1 cellular context compared by ENCODE assay signal in the genomic region with DNA sequence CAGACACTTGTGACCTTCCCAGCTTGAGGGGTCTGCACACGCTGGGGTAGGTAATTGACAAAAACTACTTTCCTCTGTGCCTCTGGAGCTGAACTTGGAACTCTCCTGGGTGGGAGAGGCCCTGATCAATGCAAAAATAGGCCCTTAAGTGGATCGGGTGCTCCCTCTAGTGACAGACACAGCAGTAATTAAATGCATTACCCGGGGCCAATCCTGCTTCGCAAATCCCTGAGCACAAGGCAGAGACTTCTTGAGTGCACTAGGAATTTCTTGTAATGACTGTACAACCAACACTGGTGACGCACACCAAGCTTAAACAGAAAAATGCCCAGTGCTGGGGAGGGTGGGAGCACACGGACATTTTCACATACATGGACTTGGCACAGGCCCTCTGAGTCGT.
TF ChIP-seq lines count a peak whose summit lies in the region.

No MANE protein-coding gene starts in this region.

TF ChIP-seq in HEK293, 187 proteins besides CTCF, POLR2A, EP300 and RAD21 (continues in another document):
- TF ChIP-seq ZNF16 (tag by site-specific recombination; IDR thresholded peaks at IDR 0.05; ENCODE audit: low read depth) (no peak), ZNF660 (tag by site-specific recombination; IDR thresholded peaks at IDR 0.05) (peak; percentile 74; the same call in 1 of the 2 replicates), ZNF302 (tag by site-specific recombination; IDR thresholded peaks at IDR 0.05; ENCODE audit: low read depth) (no peak), FEZF1 (tag by site-specific recombination; IDR thresholded peaks at IDR 0.05) (no peak), YY1 (tag by site-specific recombination; IDR thresholded peaks at IDR 0.05) (no peak), BCL11B (tag by site-specific recombination; IDR thresholded peaks at IDR 0.05; ENCODE audit: low read depth) (no peak), ZBTB20 (tag by site-specific recombination; IDR thresholded peaks at IDR 0.05) (no peak), ZBTB6 (tag by site-specific recombination; IDR thresholded peaks at IDR 0.05) (no peak), IKZF3 (tag by site-specific recombination; IDR thresholded peaks at IDR 0.05) (0 out of 2 replicates have a peak, but pooled peaks have one; percentile 31), ZNF626 (tag by site-specific recombination; IDR thresholded peaks at IDR 0.05) (no peak), ATF2 (tag by site-specific recombination; IDR thresholded peaks at IDR 0.05; ENCODE audit: low read depth) (no peak), ZSCAN30 (tag by site-specific recombination; IDR thresholded peaks at IDR 0.05) (0 out of 2 replicates have a peak, but pooled peaks have one; percentile 38), ZNF747 (tag by site-specific recombination; IDR thresholded peaks at IDR 0.05) (no peak), ZNF266 (tag by site-specific recombination; IDR thresholded peaks at IDR 0.05; ENCODE audit: low read depth) (no peak), ZNF664 (tag by site-specific recombination; IDR thresholded peaks at IDR 0.05) (no peak), ZNF677 (tag by site-specific recombination; IDR thresholded peaks at IDR 0.05) (no peak), YY2 (tag by site-specific recombination; IDR thresholded peaks at IDR 0.05) (no peak), SETDB1 (IDR thresholded peaks at IDR 0.05; ENCODE audit: insufficient read length, low read length) (no peak), ZNF624 (tag by site-specific recombination; IDR thresholded peaks at IDR 0.05) (no peak), ZFHX2 (tag by site-specific recombination; conservative IDR thresholded peaks at IDR 0.05) (no peak), ZFP41 (tag by site-specific recombination; IDR thresholded peaks at IDR 0.05; ENCODE audit: borderline replicate concordance) (no peak), ZNF707 (tag by site-specific recombination; IDR thresholded peaks at IDR 0.05) (no peak), ZNF132 (tag by site-specific recombination; IDR thresholded peaks at IDR 0.05; ENCODE audit: borderline replicate concordance) (no peak), ZBTB1 (tag by site-specific recombination; IDR thresholded peaks at IDR 0.05) (no peak), ZNF561 (tag by site-specific recombination; IDR thresholded peaks at IDR 0.05; ENCODE audit: borderline replicate concordance) (peak; percentile 74), OSR2 (tag by site-specific recombination; IDR thresholded peaks at IDR 0.05) (no peak), ZBTB44 (tag by site-specific recombination; IDR thresholded peaks at IDR 0.05) (peak; percentile 20; the same call in 1 of the 2 replicates), ZNF324 (tag by site-specific recombination; IDR thresholded peaks at IDR 0.05) (no peak), ZNF701 (tag by site-specific recombination; IDR thresholded peaks at IDR 0.05) (no peak), ZBTB17 (tag by site-specific recombination; IDR thresholded peaks at IDR 0.05) (peak; percentile 42; the same call in 1 of the 2 replicates), ZNF571 (tag by site-specific recombination; IDR thresholded peaks at IDR 0.05) (no peak), WT1 (tag by site-specific recombination; IDR thresholded peaks at IDR 0.05) (no peak), HOXD13 (CRISPR knock-in tag; IDR thresholded peaks at IDR 0.05; ENCODE audit: borderline replicate concordance) (no peak), SCRT2 (tag by site-specific recombination; IDR thresholded peaks at IDR 0.05) (no peak), ZNF514 (tag by site-specific recombination; IDR thresholded peaks at IDR 0.05) (no peak), PRDM4 (tag by site-specific recombination; IDR thresholded peaks at IDR 0.05) (no peak), EGR2 (tag by site-specific recombination; IDR thresholded peaks at IDR 0.05; ENCODE audit: low read depth) (no peak), ZNF785 (tag by site-specific recombination; IDR thresholded peaks at IDR 0.05) (no peak), GLIS1 (tag by site-specific recombination; IDR thresholded peaks at IDR 0.05) (peak; percentile 32; the same call in 1 of the 2 replicates), ZEB2 (tag by site-specific recombination; IDR thresholded peaks at IDR 0.05) (0 out of 2 replicates have a peak, but pooled peaks have one; percentile 27), ZNF184 (tag by site-specific recombination; IDR thresholded peaks at IDR 0.05) (no peak), ZNF501 (tag by site-specific recombination; IDR thresholded peaks at IDR 0.05) (no peak), GLI2 (tag by site-specific recombination; IDR thresholded peaks at IDR 0.05; ENCODE audit: borderline replicate concordance, low read depth) (no peak), ZNF292 (tag by site-specific recombination; IDR thresholded peaks at IDR 0.05; ENCODE audit: borderline replicate concordance, low read depth) (no peak)
- TF ChIP-seq, protein P1, sequence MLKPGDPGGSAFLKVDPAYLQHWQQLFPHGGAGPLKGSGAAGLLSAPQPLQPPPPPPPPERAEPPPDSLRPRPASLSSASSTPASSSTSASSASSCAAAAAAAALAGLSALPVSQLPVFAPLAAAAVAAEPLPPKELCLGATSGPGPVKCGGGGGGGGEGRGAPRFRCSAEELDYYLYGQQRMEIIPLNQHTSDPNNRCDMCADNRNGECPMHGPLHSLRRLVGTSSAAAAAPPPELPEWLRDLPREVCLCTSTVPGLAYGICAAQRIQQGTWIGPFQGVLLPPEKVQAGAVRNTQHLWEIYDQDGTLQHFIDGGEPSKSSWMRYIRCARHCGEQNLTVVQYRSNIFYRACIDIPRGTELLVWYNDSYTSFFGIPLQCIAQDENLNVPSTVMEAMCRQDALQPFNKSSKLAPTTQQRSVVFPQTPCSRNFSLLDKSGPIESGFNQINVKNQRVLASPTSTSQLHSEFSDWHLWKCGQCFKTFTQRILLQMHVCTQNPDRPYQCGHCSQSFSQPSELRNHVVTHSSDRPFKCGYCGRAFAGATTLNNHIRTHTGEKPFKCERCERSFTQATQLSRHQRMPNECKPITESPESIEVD (tag by site-specific recombination; IDR thresholded peaks at IDR 0.05): no peak
- TF ChIP-seq, protein P2, sequence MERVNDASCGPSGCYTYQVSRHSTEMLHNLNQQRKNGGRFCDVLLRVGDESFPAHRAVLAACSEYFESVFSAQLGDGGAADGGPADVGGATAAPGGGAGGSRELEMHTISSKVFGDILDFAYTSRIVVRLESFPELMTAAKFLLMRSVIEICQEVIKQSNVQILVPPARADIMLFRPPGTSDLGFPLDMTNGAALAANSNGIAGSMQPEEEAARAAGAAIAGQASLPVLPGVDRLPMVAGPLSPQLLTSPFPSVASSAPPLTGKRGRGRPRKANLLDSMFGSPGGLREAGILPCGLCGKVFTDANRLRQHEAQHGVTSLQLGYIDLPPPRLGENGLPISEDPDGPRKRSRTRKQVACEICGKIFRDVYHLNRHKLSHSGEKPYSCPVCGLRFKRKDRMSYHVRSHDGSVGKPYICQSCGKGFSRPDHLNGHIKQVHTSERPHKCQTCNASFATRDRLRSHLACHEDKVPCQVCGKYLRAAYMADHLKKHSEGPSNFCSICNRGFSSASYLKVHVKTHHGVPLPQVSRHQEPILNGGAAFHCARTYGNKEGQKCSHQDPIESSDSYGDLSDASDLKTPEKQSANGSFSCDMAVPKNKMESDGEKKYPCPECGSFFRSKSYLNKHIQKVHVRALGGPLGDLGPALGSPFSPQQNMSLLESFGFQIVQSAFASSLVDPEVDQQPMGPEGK (tag by site-specific recombination; IDR thresholded peaks at IDR 0.05): no peak
- TF ChIP-seq, protein P3, sequence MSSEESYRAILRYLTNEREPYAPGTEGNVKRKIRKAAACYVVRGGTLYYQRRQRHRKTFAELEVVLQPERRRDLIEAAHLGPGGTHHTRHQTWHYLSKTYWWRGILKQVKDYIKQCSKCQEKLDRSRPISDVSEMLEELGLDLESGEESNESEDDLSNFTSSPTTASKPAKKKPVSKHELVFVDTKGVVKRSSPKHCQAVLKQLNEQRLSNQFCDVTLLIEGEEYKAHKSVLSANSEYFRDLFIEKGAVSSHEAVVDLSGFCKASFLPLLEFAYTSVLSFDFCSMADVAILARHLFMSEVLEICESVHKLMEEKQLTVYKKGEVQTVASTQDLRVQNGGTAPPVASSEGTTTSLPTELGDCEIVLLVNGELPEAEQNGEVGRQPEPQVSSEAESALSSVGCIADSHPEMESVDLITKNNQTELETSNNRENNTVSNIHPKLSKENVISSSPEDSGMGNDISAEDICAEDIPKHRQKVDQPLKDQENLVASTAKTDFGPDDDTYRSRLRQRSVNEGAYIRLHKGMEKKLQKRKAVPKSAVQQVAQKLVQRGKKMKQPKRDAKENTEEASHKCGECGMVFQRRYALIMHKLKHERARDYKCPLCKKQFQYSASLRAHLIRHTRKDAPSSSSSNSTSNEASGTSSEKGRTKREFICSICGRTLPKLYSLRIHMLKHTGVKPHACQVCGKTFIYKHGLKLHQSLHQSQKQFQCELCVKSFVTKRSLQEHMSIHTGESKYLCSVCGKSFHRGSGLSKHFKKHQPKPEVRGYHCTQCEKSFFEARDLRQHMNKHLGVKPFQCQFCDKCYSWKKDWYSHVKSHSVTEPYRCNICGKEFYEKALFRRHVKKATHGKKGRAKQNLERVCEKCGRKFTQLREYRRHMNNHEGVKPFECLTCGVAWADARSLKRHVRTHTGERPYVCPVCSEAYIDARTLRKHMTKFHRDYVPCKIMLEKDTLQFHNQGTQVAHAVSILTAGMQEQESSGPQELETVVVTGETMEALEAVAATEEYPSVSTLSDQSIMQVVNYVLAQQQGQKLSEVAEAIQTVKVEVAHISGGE (tag by site-specific recombination; conservative IDR thresholded peaks at IDR 0.05; ENCODE audit: low read depth): no peak
- TF ChIP-seq, protein P4, sequence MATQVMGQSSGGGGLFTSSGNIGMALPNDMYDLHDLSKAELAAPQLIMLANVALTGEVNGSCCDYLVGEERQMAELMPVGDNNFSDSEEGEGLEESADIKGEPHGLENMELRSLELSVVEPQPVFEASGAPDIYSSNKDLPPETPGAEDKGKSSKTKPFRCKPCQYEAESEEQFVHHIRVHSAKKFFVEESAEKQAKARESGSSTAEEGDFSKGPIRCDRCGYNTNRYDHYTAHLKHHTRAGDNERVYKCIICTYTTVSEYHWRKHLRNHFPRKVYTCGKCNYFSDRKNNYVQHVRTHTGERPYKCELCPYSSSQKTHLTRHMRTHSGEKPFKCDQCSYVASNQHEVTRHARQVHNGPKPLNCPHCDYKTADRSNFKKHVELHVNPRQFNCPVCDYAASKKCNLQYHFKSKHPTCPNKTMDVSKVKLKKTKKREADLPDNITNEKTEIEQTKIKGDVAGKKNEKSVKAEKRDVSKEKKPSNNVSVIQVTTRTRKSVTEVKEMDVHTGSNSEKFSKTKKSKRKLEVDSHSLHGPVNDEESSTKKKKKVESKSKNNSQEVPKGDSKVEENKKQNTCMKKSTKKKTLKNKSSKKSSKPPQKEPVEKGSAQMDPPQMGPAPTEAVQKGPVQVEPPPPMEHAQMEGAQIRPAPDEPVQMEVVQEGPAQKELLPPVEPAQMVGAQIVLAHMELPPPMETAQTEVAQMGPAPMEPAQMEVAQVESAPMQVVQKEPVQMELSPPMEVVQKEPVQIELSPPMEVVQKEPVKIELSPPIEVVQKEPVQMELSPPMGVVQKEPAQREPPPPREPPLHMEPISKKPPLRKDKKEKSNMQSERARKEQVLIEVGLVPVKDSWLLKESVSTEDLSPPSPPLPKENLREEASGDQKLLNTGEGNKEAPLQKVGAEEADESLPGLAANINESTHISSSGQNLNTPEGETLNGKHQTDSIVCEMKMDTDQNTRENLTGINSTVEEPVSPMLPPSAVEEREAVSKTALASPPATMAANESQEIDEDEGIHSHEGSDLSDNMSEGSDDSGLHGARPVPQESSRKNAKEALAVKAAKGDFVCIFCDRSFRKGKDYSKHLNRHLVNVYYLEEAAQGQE (tag by site-specific recombination; IDR thresholded peaks at IDR 0.05): no peak
